Comparison of ENCODE assay signal across 1 cellular context in the genomic region with DNA sequence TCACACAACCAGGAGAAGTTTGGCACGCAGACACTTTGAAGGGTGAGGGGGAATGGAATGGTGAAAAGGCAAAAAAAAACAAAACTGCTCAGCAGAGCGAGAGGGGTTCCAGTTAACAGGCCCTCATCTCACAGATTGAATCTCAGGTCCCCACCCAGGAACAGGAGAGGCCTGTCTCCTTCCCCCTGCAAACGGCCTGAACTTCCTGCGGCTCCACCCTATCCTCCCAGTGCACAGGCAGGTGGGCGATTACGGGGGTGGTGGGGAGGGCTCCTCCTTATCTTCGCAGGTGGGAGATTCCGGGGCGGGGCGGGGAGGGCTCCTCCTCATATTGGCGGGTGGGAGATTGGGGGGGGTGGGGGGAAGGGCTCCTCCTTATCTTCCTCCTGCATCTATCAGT.
TF ChIP-seq lines count a peak whose summit lies in the region.

No MANE protein-coding gene starts in this region.

TF ChIP-seq in GM23338, 12 proteins besides CTCF, POLR2A, EP300 and RAD21:
- TF ChIP-seq, protein P1, sequence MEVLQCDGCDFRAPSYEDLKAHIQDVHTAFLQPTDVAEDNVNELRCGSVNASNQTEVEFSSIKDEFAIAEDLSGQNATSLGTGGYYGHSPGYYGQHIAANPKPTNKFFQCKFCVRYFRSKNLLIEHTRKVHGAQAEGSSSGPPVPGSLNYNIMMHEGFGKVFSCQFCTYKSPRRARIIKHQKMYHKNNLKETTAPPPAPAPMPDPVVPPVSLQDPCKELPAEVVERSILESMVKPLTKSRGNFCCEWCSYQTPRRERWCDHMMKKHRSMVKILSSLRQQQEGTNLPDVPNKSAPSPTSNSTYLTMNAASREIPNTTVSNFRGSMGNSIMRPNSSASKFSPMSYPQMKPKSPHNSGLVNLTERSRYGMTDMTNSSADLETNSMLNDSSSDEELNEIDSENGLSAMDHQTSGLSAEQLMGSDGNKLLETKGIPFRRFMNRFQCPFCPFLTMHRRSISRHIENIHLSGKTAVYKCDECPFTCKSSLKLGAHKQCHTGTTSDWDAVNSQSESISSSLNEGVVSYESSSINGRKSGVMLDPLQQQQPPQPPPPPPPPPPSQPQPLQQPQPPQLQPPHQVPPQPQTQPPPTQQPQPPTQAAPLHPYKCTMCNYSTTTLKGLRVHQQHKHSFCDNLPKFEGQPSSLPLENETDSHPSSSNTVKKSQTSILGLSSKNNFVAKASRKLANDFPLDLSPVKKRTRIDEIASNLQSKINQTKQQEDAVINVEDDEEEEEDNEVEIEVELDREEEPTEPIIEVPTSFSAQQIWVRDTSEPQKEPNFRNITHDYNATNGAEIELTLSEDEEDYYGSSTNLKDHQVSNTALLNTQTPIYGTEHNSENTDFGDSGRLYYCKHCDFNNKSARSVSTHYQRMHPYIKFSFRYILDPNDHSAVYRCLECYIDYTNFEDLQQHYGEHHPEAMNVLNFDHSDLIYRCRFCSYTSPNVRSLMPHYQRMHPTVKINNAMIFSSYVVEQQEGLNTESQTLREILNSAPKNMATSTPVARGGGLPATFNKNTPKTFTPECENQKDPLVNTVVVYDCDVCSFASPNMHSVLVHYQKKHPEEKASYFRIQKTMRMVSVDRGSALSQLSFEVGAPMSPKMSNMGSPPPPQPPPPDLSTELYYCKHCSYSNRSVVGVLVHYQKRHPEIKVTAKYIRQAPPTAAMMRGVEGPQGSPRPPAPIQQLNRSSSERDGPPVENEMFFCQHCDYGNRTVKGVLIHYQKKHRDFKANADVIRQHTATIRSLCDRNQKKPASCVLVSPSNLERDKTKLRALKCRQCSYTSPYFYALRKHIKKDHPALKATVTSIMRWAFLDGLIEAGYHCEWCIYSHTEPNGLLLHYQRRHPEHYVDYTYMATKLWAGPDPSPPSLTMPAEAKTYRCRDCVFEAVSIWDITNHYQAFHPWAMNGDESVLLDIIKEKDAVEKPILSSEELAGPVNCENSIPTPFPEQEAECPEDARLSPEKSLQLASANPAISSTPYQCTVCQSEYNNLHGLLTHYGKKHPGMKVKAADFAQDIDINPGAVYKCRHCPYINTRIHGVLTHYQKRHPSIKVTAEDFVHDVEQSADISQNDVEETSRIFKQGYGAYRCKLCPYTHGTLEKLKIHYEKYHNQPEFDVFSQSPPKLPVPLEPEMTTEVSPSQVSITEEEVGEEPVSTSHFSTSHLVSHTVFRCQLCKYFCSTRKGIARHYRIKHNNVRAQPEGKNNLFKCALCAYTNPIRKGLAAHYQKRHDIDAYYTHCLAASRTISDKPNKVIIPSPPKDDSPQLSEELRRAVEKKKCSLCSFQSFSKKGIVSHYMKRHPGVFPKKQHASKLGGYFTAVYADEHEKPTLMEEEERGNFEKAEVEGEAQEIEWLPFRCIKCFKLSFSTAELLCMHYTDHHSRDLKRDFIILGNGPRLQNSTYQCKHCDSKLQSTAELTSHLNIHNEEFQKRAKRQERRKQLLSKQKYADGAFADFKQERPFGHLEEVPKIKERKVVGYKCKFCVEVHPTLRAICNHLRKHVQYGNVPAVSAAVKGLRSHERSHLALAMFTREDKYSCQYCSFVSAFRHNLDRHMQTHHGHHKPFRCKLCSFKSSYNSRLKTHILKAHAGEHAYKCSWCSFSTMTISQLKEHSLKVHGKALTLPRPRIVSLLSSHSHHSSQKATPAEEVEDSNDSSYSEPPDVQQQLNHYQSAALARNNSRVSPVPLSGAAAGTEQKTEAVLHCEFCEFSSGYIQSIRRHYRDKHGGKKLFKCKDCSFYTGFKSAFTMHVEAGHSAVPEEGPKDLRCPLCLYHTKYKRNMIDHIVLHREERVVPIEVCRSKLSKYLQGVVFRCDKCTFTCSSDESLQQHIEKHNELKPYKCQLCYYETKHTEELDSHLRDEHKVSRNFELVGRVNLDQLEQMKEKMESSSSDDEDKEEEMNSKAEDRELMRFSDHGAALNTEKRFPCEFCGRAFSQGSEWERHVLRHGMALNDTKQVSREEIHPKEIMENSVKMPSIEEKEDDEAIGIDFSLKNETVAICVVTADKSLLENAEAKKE (CRISPR knock-in tag; IDR thresholded peaks at IDR 0.05) = no peak
- TF ChIP-seq ZNF114 (CRISPR knock-in tag; IDR thresholded peaks at IDR 0.05) (no peak), NANOG (IDR thresholded peaks at IDR 0.05; ENCODE audit: borderline replicate concordance) (no peak), CREB1 (CRISPR knock-in tag; IDR thresholded peaks at IDR 0.05; ENCODE audit: low read depth) (no peak), EZH2phosphoT487 (IDR thresholded peaks at IDR 0.05; ENCODE audit: unreplicated experiment) (no peak), POLR2AphosphoS5 (IDR thresholded peaks at IDR 0.05; ENCODE audit: low read depth) (no peak), STAT1 (IDR thresholded peaks at IDR 0.05; ENCODE audit: unreplicated experiment) (no peak), ZNF331 (CRISPR knock-in tag; IDR thresholded peaks at IDR 0.05; ENCODE audit: low read depth) (no peak), EZH2 (IDR thresholded peaks at IDR 0.05; ENCODE audit: low read depth, unreplicated experiment) (no peak)
